Comparison of ENCODE assay signal across 1 cellular context in the genomic region with DNA sequence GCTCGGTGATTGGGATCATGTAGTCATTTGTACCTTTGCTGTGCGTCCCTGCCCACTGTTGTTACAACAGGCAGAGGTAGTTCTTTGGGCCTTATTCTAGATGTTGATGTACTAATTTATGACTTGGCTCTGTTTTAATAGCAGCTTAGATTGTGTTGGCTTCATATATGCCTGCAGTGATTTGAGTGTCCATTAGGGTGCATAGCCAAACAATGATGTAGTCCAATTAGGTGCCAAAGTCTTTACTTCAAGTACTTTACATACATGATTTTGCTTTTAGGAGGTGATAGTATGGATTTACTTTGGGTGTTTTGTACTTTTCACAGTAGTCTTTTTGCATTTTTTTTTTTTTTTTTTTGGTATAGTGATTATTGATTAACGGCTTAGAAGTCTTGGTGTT.
TF ChIP-seq lines count a peak whose summit lies in the region.

No MANE protein-coding gene starts in this region.

TF ChIP-seq in HEK293, 187 proteins besides CTCF, POLR2A, EP300 and RAD21 (continued from another document and continues in another):
- TF ChIP-seq SCRT1 (tag by site-specific recombination; IDR thresholded peaks at IDR 0.05; ENCODE audit: borderline replicate concordance), result no peak
- peak; percentile 69 for TF ChIP-seq ZNF629 (tag by site-specific recombination; IDR thresholded peaks at IDR 0.05)
- TF ChIP-seq ZNF114 (tag by site-specific recombination; IDR thresholded peaks at IDR 0.05), result no peak
- TF ChIP-seq ZNF571 (tag by site-specific recombination; IDR thresholded peaks at IDR 0.05), result no peak
- TF ChIP-seq, protein P1, sequence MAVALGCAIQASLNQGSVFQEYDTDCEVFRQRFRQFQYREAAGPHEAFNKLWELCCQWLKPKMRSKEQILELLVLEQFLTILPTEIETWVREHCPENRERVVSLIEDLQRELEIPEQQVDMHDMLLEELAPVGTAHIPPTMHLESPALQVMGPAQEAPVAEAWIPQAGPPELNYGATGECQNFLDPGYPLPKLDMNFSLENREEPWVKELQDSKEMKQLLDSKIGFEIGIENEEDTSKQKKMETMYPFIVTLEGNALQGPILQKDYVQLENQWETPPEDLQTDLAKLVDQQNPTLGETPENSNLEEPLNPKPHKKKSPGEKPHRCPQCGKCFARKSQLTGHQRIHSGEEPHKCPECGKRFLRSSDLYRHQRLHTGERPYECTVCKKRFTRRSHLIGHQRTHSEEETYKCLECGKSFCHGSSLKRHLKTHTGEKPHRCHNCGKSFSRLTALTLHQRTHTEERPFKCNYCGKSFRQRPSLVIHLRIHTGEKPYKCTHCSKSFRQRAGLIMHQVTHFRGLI (tag by site-specific recombination; IDR thresholded peaks at IDR 0.05), result no peak
- no peak for TF ChIP-seq ZNF707 (tag by site-specific recombination; IDR thresholded peaks at IDR 0.05)
- no peak for TF ChIP-seq ZNF169 (tag by site-specific recombination; IDR thresholded peaks at IDR 0.05)
- TF ChIP-seq HOXC10 (CRISPR knock-in tag; IDR thresholded peaks at IDR 0.05), result no peak
- TF ChIP-seq ZNF175 (tag by site-specific recombination; IDR thresholded peaks at IDR 0.05), result no peak
- TF ChIP-seq, protein P2, sequence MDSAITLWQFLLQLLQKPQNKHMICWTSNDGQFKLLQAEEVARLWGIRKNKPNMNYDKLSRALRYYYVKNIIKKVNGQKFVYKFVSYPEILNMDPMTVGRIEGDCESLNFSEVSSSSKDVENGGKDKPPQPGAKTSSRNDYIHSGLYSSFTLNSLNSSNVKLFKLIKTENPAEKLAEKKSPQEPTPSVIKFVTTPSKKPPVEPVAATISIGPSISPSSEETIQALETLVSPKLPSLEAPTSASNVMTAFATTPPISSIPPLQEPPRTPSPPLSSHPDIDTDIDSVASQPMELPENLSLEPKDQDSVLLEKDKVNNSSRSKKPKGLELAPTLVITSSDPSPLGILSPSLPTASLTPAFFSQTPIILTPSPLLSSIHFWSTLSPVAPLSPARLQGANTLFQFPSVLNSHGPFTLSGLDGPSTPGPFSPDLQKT (IDR thresholded peaks at IDR 0.05; ENCODE audit: borderline replicate concordance, low read depth, low read length), result no peak
- no peak for TF ChIP-seq ZNF785 (tag by site-specific recombination; IDR thresholded peaks at IDR 0.05)
- TF ChIP-seq, protein P3, sequence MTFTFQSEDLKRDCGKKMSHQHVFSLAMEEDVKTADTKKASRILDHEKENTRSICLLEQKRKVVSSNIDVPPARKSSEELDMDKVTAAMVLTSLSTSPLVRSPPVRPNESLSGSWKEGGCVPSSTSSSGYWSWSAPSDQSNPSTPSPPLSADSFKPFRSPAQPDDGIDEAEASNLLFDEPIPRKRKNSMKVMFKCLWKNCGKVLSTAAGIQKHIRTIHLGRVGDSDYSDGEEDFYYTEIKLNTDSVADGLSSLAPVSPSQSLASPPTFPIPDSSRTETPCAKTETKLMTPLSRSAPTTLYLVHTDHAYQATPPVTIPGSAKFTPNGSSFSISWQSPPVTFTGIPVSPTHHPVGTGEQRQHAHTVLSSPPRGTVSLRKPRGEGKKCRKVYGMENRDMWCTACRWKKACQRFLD (tag by site-specific recombination; IDR thresholded peaks at IDR 0.05), result no peak
- no peak for TF ChIP-seq ZNF549 (tag by site-specific recombination; IDR thresholded peaks at IDR 0.05)
- TF ChIP-seq, protein P4, sequence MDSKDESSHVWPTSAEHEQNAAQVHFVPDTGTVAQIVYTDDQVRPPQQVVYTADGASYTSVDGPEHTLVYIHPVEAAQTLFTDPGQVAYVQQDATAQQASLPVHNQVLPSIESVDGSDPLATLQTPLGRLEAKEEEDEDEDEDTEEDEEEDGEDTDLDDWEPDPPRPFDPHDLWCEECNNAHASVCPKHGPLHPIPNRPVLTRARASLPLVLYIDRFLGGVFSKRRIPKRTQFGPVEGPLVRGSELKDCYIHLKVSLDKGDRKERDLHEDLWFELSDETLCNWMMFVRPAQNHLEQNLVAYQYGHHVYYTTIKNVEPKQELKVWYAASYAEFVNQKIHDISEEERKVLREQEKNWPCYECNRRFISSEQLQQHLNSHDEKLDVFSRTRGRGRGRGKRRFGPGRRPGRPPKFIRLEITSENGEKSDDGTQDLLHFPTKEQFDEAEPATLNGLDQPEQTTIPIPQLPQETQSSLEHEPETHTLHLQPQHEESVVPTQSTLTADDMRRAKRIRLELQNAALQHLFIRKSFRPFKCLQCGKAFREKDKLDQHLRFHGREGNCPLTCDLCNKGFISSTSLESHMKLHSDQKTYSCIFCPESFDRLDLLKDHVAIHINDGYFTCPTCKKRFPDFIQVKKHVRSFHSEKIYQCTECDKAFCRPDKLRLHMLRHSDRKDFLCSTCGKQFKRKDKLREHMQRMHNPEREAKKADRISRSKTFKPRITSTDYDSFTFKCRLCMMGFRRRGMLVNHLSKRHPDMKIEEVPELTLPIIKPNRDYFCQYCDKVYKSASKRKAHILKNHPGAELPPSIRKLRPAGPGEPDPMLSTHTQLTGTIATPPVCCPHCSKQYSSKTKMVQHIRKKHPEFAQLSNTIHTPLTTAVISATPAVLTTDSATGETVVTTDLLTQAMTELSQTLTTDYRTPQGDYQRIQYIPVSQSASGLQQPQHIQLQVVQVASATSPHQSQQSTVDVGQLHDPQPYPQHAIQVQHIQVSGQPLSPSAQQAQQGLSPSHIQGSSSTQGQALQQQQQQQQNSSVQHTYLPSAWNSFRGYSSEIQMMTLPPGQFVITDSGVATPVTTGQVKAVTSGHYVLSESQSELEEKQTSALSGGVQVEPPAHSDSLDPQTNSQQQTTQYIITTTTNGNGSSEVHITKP (tag by site-specific recombination; IDR thresholded peaks at IDR 0.05), result peak; percentile 40
- TF ChIP-seq, protein P5, sequence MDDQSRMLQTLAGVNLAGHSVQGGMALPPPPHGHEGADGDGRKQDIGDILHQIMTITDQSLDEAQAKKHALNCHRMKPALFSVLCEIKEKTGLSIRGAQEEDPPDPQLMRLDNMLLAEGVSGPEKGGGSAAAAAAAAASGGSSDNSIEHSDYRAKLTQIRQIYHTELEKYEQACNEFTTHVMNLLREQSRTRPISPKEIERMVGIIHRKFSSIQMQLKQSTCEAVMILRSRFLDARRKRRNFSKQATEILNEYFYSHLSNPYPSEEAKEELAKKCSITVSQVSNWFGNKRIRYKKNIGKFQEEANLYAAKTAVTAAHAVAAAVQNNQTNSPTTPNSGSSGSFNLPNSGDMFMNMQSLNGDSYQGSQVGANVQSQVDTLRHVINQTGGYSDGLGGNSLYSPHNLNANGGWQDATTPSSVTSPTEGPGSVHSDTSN (CRISPR knock-in tag; IDR thresholded peaks at IDR 0.05), result no peak
- TF ChIP-seq ZNF37A (tag by site-specific recombination; IDR thresholded peaks at IDR 0.05), result no peak
- no peak for TF ChIP-seq KLF7 (tag by site-specific recombination; IDR thresholded peaks at IDR 0.05; ENCODE audit: borderline replicate concordance)
- no peak for TF ChIP-seq ZFP41 (tag by site-specific recombination; IDR thresholded peaks at IDR 0.05; ENCODE audit: borderline replicate concordance)
- TF ChIP-seq ZNF76 (tag by site-specific recombination; IDR thresholded peaks at IDR 0.05; ENCODE audit: borderline replicate concordance, low read depth), result no peak
- TF ChIP-seq, protein P6, sequence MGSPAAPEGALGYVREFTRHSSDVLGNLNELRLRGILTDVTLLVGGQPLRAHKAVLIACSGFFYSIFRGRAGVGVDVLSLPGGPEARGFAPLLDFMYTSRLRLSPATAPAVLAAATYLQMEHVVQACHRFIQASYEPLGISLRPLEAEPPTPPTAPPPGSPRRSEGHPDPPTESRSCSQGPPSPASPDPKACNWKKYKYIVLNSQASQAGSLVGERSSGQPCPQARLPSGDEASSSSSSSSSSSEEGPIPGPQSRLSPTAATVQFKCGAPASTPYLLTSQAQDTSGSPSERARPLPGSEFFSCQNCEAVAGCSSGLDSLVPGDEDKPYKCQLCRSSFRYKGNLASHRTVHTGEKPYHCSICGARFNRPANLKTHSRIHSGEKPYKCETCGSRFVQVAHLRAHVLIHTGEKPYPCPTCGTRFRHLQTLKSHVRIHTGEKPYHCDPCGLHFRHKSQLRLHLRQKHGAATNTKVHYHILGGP (tag by site-specific recombination; IDR thresholded peaks at IDR 0.05), result no peak
- no peak for TF ChIP-seq ZNF274 (IDR thresholded peaks at IDR 0.05; ENCODE audit: low read length)
- no peak for TF ChIP-seq ZNF274 (tag by site-specific recombination; IDR thresholded peaks at IDR 0.05; ENCODE audit: borderline replicate concordance)
- no peak for TF ChIP-seq ZFP69B (tag by site-specific recombination; IDR thresholded peaks at IDR 0.05)
- TF ChIP-seq ZNF366 (tag by site-specific recombination; conservative IDR thresholded peaks at IDR 0.05), result peak; percentile 59; the same call in 1 of the 2 replicates
- no peak for TF ChIP-seq SETDB1 (IDR thresholded peaks at IDR 0.05; ENCODE audit: insufficient read length, low read length)
- peak; percentile 46; the same call in 1 of the 2 replicates for TF ChIP-seq ZXDB (tag by site-specific recombination; IDR thresholded peaks at IDR 0.05)
- TF ChIP-seq ZNF121 (tag by site-specific recombination; IDR thresholded peaks at IDR 0.05), result no peak
- peak; percentile 31; the same call in 1 of the 2 replicates for TF ChIP-seq GLI2 (tag by site-specific recombination; IDR thresholded peaks at IDR 0.05; ENCODE audit: borderline replicate concordance, low read depth)
- TF ChIP-seq, protein P7, sequence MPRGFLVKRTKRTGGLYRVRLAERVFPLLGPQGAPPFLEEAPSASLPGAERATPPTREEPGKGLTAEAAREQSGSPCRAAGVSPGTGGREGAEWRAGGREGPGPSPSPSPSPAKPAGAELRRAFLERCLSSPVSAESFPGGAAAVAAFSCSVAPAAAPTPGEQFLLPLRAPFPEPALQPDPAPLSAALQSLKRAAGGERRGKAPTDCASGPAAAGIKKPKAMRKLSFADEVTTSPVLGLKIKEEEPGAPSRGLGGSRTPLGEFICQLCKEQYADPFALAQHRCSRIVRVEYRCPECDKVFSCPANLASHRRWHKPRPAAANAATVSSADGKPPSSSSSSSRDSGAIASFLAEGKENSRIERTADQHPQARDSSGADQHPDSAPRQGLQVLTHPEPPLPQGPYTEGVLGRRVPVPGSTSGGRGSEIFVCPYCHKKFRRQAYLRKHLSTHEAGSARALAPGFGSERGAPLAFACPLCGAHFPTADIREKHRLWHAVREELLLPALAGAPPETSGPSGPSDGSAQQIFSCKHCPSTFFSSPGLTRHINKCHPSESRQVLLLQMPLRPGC (tag by site-specific recombination; IDR thresholded peaks at IDR 0.05), result no peak
- no peak for TF ChIP-seq ZNF404 (tag by site-specific recombination; IDR thresholded peaks at IDR 0.05)
- TF ChIP-seq ZBTB21 (tag by site-specific recombination; IDR thresholded peaks at IDR 0.05), result no peak
- TF ChIP-seq HOXA7 (CRISPR knock-in tag; IDR thresholded peaks at IDR 0.05; ENCODE audit: borderline replicate concordance), result no peak
- peak; percentile 32; the same call in 1 of the 2 replicates for TF ChIP-seq ZNF324 (tag by site-specific recombination; IDR thresholded peaks at IDR 0.05)
- peak; percentile 53 for TF ChIP-seq ZBTB17 (tag by site-specific recombination; IDR thresholded peaks at IDR 0.05)
- TF ChIP-seq, protein P8, sequence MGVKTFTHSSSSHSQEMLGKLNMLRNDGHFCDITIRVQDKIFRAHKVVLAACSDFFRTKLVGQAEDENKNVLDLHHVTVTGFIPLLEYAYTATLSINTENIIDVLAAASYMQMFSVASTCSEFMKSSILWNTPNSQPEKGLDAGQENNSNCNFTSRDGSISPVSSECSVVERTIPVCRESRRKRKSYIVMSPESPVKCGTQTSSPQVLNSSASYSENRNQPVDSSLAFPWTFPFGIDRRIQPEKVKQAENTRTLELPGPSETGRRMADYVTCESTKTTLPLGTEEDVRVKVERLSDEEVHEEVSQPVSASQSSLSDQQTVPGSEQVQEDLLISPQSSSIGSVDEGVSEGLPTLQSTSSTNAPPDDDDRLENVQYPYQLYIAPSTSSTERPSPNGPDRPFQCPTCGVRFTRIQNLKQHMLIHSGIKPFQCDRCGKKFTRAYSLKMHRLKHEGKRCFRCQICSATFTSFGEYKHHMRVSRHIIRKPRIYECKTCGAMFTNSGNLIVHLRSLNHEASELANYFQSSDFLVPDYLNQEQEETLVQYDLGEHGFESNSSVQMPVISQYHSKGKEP (tag by site-specific recombination; IDR thresholded peaks at IDR 0.05), result peak; percentile 48; the same call in 1 of the 2 replicates
- TF ChIP-seq GLIS1 (tag by site-specific recombination; IDR thresholded peaks at IDR 0.05), result peak; percentile 31
- no peak for TF ChIP-seq ZNF837 (tag by site-specific recombination; IDR thresholded peaks at IDR 0.05)
- TF ChIP-seq, protein P9, sequence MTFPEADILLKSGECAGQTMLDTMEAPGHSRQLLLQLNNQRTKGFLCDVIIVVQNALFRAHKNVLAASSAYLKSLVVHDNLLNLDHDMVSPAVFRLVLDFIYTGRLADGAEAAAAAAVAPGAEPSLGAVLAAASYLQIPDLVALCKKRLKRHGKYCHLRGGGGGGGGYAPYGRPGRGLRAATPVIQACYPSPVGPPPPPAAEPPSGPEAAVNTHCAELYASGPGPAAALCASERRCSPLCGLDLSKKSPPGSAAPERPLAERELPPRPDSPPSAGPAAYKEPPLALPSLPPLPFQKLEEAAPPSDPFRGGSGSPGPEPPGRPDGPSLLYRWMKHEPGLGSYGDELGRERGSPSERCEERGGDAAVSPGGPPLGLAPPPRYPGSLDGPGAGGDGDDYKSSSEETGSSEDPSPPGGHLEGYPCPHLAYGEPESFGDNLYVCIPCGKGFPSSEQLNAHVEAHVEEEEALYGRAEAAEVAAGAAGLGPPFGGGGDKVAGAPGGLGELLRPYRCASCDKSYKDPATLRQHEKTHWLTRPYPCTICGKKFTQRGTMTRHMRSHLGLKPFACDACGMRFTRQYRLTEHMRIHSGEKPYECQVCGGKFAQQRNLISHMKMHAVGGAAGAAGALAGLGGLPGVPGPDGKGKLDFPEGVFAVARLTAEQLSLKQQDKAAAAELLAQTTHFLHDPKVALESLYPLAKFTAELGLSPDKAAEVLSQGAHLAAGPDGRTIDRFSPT (tag by site-specific recombination; IDR thresholded peaks at IDR 0.05), result no peak
- no peak for TF ChIP-seq RBAK (tag by site-specific recombination; IDR thresholded peaks at IDR 0.05)
- TF ChIP-seq ZNF777 (tag by site-specific recombination; IDR thresholded peaks at IDR 0.05; ENCODE audit: borderline replicate concordance), result no peak
- TF ChIP-seq, protein P10, sequence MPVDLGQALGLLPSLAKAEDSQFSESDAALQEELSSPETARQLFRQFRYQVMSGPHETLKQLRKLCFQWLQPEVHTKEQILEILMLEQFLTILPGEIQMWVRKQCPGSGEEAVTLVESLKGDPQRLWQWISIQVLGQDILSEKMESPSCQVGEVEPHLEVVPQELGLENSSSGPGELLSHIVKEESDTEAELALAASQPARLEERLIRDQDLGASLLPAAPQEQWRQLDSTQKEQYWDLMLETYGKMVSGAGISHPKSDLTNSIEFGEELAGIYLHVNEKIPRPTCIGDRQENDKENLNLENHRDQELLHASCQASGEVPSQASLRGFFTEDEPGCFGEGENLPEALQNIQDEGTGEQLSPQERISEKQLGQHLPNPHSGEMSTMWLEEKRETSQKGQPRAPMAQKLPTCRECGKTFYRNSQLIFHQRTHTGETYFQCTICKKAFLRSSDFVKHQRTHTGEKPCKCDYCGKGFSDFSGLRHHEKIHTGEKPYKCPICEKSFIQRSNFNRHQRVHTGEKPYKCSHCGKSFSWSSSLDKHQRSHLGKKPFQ (tag by site-specific recombination; IDR thresholded peaks at IDR 0.05), result no peak
- TF ChIP-seq KLF10 (tag by site-specific recombination; IDR thresholded peaks at IDR 0.05), result no peak
- peak; percentile 86 for TF ChIP-seq SP7 (tag by site-specific recombination; IDR thresholded peaks at IDR 0.05)
